Comparison of ENCODE assay signal across 30 cellular contexts in the genomic region with DNA sequence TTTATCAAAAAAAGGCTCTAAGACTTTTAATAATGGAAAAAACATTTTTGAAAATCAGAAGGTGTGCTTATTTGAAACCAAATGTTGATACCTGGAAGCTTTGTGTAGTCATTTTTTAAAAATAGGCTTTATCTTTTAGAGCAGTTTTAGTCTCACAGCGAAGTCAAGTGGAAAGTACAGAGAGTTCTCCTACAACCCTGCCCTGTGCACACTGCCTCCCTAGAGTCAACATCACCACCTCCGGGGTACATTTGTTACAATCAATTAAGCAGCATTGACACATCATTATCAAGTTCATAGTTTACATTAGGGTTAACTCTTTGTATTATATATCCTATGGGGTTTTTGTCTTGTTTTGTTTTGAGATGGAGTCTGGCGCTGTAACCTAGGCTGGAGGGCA.
"Had no signal": no experiment of that assay in that cellular context is flagged by ENCODE, and none has a peak within 500 bp of the region (broad histone marks: within the 10 kb centered on the region; RNA-seq: fewer than 3 reads in every experiment).

No MANE protein-coding gene starts in this region.

- H3K27ac ChIP-seq: dorsolateral prefrontal cortex, epithelial cell of prostate, gastrocnemius medialis, hepatocyte, neutrophil, psoas muscle, sigmoid colon, spleen, suprapubic skin, transverse colon, upper lobe of right lung, uterus had no signal

- H3K79me2 ChIP-seq: hepatocyte had no signal

- H3K9me3 ChIP-seq: gastrocnemius medialis, neutrophil, psoas muscle, sigmoid colon, spleen, suprapubic skin, transverse colon, upper lobe of right lung, uterus had no signal

- H3K4me3 ChIP-seq: dorsolateral prefrontal cortex, gastrocnemius medialis, hepatocyte, psoas muscle, sigmoid colon, spleen, suprapubic skin, transverse colon, upper lobe of right lung, uterus had no signal

- H3K36me3 ChIP-seq: gastrocnemius medialis, neutrophil, sigmoid colon, spleen, suprapubic skin, transverse colon, upper lobe of right lung, uterus had no signal

- FAIRE-seq: colon had no signal

- H3K4me2 ChIP-seq: hepatocyte had no signal

- DNase-seq: central memory CD4-positive, alpha-beta T cell; dorsolateral prefrontal cortex; effector CD4-positive, alpha-beta T cell; endodermal cell; foreskin fibroblast; gastrocnemius medialis; head of caudate nucleus; islet precursor cell; kidney glomerular epithelial cell; mesenchymal stem cell; naive B cell; posterior cingulate gyrus; psoas muscle; right cardiac atrium; sigmoid colon; spleen; stimulated activated CD4-positive, alpha-beta T cell treated with anti-CD3 and anti-CD28 coated beads, Interleukin-4, amount 100 ng/mL, for 4 hours; stimulated activated naive CD8-positive, alpha-beta T cell treated with anti-CD3 and anti-CD28 coated beads, Interleukin-15, Interleukin-2, amounts not matched to agents 100 U/mL and 50 U/mL, for 24 hours; transverse colon; upper lobe of right lung; uterus had no signal

- ATAC-seq: esophagus mucosa; gastrocnemius medialis; left lobe of liver; natural killer cell treated with Interleukin-12 subunit alpha and Interleukin-12 subunit beta and Interleukin-15 and Interleukin-18, amount 100 ng/mL, for 72 hours; psoas muscle; right cardiac atrium; stimulated activated memory B cell treated with anti-CD40 and anti-IgM and Interleukin-4, amounts not matched to agents 10 μg/mL and 1 μg/mL and 100 μg/mL, for 72 hours; stimulated activated naive CD8-positive, alpha-beta T cell treated with anti-CD3 and anti-CD28 coated beads, Interleukin-15, Interleukin-2, amounts not matched to agents 100 U/mL and 50 U/mL, for 24 hours; upper lobe of right lung had no signal

- H3K4me1 ChIP-seq: gastrocnemius medialis, psoas muscle, spleen, suprapubic skin, transverse colon, upper lobe of right lung, uterus had no signal

- H3K27me3 ChIP-seq: hepatocyte, neutrophil, spleen, transverse colon, uterus had no signal

- H2AFZ ChIP-seq: hepatocyte had no signal
